Comparison of ENCODE assay signal across 19 cellular contexts in the genomic region with DNA sequence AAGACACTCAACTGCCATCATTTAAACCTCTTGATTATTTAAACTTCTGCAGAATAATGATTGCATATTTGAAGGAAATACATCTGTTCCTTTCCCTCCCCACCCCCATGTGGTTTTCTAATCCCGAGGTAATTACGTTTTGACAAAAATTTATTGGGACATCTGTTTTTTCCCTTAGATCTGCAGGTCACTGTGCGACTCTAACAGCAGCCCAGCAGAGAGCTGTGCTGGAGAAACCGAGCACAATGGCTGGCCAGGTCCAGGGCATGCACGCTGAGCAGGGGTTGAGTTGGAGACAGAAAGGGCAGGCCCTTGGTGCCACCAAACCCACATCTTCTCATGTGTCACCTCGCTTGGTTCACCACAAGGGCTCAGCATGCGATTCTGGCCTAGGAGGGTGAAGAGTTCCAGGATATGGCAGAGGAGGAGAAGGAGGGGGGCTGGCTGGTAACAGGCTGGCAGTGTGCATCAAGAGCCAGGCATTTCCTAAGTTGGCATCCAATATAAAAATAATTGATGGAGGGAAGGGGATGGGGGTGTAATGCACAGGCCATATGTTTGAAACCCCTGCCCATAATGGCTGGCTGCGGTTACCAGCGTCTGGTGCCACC.
DNase-seq lines count a peak whose midpoint lies in the region; ATAC-seq and TF ChIP-seq lines count a peak whose summit lies in the region.
"Had no signal": no experiment of that assay in that cellular context is flagged by ENCODE, and none has a peak within 500 bp of the region (broad histone marks: within the 10 kb centered on the region; RNA-seq: fewer than 3 reads in every experiment).

No MANE protein-coding gene starts in this region.

- 0 out of 2 replicates have a peak, but pooled peaks have one; percentile 7 for TF ChIP-seq RAD21 in SK-N-SH (IDR thresholded peaks at IDR 0.05; ENCODE audit: low read length)

- no peak overlapping the region for H3K4me3 Mint-ChIP-seq in nephron progenitor cell
- H3K4me3 Mint-ChIP-seq: CD8-positive, alpha-beta memory T cell; HFFc6 had no signal

- H3K27ac Mint-ChIP-seq in nephron progenitor cell: peak overlapping the region; percentile 76
- H3K27ac Mint-ChIP-seq: CD8-positive, alpha-beta memory T cell; HFFc6 had no signal

- no peaks in the 10 kb centered on the region for H3K27me3 Mint-ChIP-seq in nephron progenitor cell (ENCODE audit: low read depth, poor library complexity)
- H3K27me3 Mint-ChIP-seq: CD8-positive, alpha-beta memory T cell had no signal

- peaks cover 31% of the 10 kb centered on the region for H3F3A ChIP-seq in SK-N-SH (replicated peaks; ENCODE audit: insufficient read depth)

- no peaks in the 10 kb centered on the region for H3K36me3 ChIP-seq in SK-N-SH (replicated peaks in 1 of 2; ENCODE audit: control insufficient read depth in 1 of 2, insufficient read depth in 2 of 2, low read length in 1 of 2)
- H3K36me3 ChIP-seq in upper lobe of right lung: no peaks in the 10 kb centered on the region
- H3K36me3 ChIP-seq: Peyer's patch had no signal

- no peaks in the 10 kb centered on the region for H3K9me2 ChIP-seq in SK-N-SH

- WGBS in SK-N-SH (ENCODE audit: low lambda C conversion rate): 37% methylated on average over 8 of the region's 9 CpGs

- no peak; a peak in 1 of 4 replicates for TF ChIP-seq EP300 in SK-N-SH (IDR thresholded peaks at IDR 0.05; ENCODE audit: borderline replicate concordance in 1 of 2, low read depth in 1 of 2, low read length in 1 of 2)

- no peaks in the 10 kb centered on the region for H3K79me2 ChIP-seq in SK-N-SH (ENCODE audit: insufficient read depth)

- no peak overlapping the region for H3K9ac ChIP-seq in SK-N-SH

- intact Hi-C loops in upper lobe of right lung (cut with DNase I): no loop called here

- peaks cover 40 to 48% of the 10 kb centered on the region in 2 experiments for H3K4me1 ChIP-seq in SK-N-SH (ENCODE audit: control insufficient read depth in 1 of 2, insufficient read depth in 2 of 2, low read depth in 1 of 2, low read length in 1 of 2)
- no peaks in the 10 kb centered on the region for H3K4me1 ChIP-seq in upper lobe of right lung
- H3K4me1 ChIP-seq: Peyer's patch had no signal

- peak overlapping the region; percentile 87 to 98; a peak in 3 of 4 replicates for H3K27ac ChIP-seq in SK-N-SH (ENCODE audit: low read depth in 2 of 2, low read length in 1 of 2)
- H3K27ac ChIP-seq in upper lobe of right lung: no peak overlapping the region
- H3K27ac ChIP-seq: Peyer's patch, SK-N-MC had no signal

- ATAC-seq in upper lobe of right lung: no peak

- peak overlapping the region; percentile 75; the same call in 1 of the 2 replicates for H2AFZ ChIP-seq in SK-N-SH (ENCODE audit: low read depth)

- no peaks in the 10 kb centered on the region for H4K20me1 ChIP-seq in SK-N-SH (ENCODE audit: insufficient read depth)

- no peaks in the 10 kb centered on the region for H3K36me3 Mint-ChIP-seq in nephron progenitor cell (ENCODE audit: low read depth)
- H3K36me3 Mint-ChIP-seq: CD8-positive, alpha-beta memory T cell had no signal

- peak overlapping the region; percentile 81 for H3K4me2 ChIP-seq in SK-N-SH

- peaks cover 51% of the 10 kb centered on the region for H3K4me1 Mint-ChIP-seq in nephron progenitor cell
- H3K4me1 Mint-ChIP-seq: CD8-positive, alpha-beta memory T cell had no signal

- no peaks in the 10 kb centered on the region for H3K27me3 ChIP-seq in SK-N-SH (ENCODE audit: insufficient read depth)
- no peaks in the 10 kb centered on the region for H3K27me3 ChIP-seq in upper lobe of right lung
- H3K27me3 ChIP-seq: Peyer's patch had no signal

- CTCF ChIA-PET in SK-N-SH (lab: Yijun Ruan, JAX): interaction anchor here (1.0 to 2.1 kb wide), 2 partner anchors 141 to 630 kb away, joined by 3 to 9 read pairs; no protein-coding TSS in a partner anchor

- H3K9me3 Mint-ChIP-seq in nephron progenitor cell: no peaks in the 10 kb centered on the region
- H3K9me3 Mint-ChIP-seq: HFFc6 had no signal

- POLR2A ChIA-PET in SK-N-SH (lab: Yijun Ruan, JAX): no interaction called here

- TF ChIP-seq CTCF in SK-N-SH (IDR thresholded peaks at IDR 0.05) (no peak), nephron progenitor cell (IDR thresholded peaks at IDR 0.05) (no peak), upper lobe of right lung (IDR thresholded peaks at IDR 0.05) (no peak)

- peak; percentile 1 for DNase-seq in Jurkat, Clone E6-1 (ENCODE audit: low read depth, low spot score)
- DNase-seq in NCI-H1694 (lab: John Stamatoyannopoulos, UW) (peak; percentile 49), SK-N-SH (peak; percentile 47), nephron progenitor cell (no peak), HuH-7.5 (ENCODE audit: low spot score) (no peak), upper lobe of right lung (no peak)
- no peak for DNase-seq in activated naive CD4-positive, alpha-beta T cell (lab: John Stamatoyannopoulos, UW)
- DNase-seq: C1 segment of cervical spinal cord; CD8-positive, alpha-beta memory T cell; DMS79 treated with DMSO at 0.1 percent for 48 hours; H7; HFFc6; KG1; NCI-H1930; NCI-H345; NCI-H748 treated with DMSO at 0.1 percent for 48 hours; NK-92 treated with Interleukin-12 subunit alpha and Interleukin-12 subunit beta, amount 100 ng/mL, for 24 hours; Peyer's patch had no signal

- H3K4me3 ChIP-seq in Jurkat, Clone E6-1 (ENCODE audit: low read length): no peak overlapping the region
- no peak overlapping the region for H3K4me3 ChIP-seq in SK-N-SH (ENCODE audit: low read depth in 2 of 2, low read length in 1 of 2)
- no peak overlapping the region for H3K4me3 ChIP-seq in upper lobe of right lung
- H3K4me3 ChIP-seq: Peyer's patch, SK-N-MC had no signal

- H3K9me3 ChIP-seq in SK-N-SH (no peaks in the 10 kb centered on the region), upper lobe of right lung (no peaks in the 10 kb centered on the region)
- H3K9me3 ChIP-seq: Peyer's patch had no signal

TF ChIP-seq in SK-N-SH, 30 proteins besides CTCF, POLR2A, EP300 and RAD21 (continues in another document):
- TF ChIP-seq RFX5 (IDR thresholded peaks at IDR 0.05; ENCODE audit: low read length): no peak
- no peak for TF ChIP-seq FOSL2 (IDR thresholded peaks at IDR 0.05; ENCODE audit: borderline replicate concordance, low read depth)
- no peak for TF ChIP-seq POLR2AphosphoS5 (IDR thresholded peaks at IDR 0.05; ENCODE audit: low read depth, low read length)
- TF ChIP-seq TCF12 (IDR thresholded peaks at IDR 0.05): peak; percentile 50
- TF ChIP-seq, protein P1, sequence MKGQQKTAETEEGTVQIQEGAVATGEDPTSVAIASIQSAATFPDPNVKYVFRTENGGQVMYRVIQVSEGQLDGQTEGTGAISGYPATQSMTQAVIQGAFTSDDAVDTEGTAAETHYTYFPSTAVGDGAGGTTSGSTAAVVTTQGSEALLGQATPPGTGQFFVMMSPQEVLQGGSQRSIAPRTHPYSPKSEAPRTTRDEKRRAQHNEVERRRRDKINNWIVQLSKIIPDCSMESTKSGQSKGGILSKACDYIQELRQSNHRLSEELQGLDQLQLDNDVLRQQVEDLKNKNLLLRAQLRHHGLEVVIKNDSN (IDR thresholded peaks at IDR 0.05; ENCODE audit: borderline replicate concordance, low read depth): no peak
- no peak; the same call in 1 of the 2 replicates for TF ChIP-seq GATA2 (CRISPR knock-in tag; IDR thresholded peaks at IDR 0.05)
- no peak for TF ChIP-seq TEAD4 (IDR thresholded peaks at IDR 0.05; ENCODE audit: borderline replicate concordance, insufficient read depth)
- no peak for TF ChIP-seq SMC3 (IDR thresholded peaks at IDR 0.05; ENCODE audit: low read depth, low read length)
- TF ChIP-seq JUND (IDR thresholded peaks at IDR 0.05): no peak
- TF ChIP-seq ELF1 (IDR thresholded peaks at IDR 0.05): no peak
- no peak for TF ChIP-seq RXRA (IDR thresholded peaks at IDR 0.05; ENCODE audit: borderline replicate concordance, low read depth)
- no peak for TF ChIP-seq NRF1 (IDR thresholded peaks at IDR 0.05; ENCODE audit: low read depth, low read length)
- TF ChIP-seq, protein P2, sequence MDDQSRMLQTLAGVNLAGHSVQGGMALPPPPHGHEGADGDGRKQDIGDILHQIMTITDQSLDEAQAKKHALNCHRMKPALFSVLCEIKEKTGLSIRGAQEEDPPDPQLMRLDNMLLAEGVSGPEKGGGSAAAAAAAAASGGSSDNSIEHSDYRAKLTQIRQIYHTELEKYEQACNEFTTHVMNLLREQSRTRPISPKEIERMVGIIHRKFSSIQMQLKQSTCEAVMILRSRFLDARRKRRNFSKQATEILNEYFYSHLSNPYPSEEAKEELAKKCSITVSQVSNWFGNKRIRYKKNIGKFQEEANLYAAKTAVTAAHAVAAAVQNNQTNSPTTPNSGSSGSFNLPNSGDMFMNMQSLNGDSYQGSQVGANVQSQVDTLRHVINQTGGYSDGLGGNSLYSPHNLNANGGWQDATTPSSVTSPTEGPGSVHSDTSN (IDR thresholded peaks at IDR 0.05): peak; percentile 7; the same call in 1 of the 2 replicates
- TF ChIP-seq MEF2A (IDR thresholded peaks at IDR 0.05; ENCODE audit: borderline replicate concordance, low read depth): no peak
- TF ChIP-seq RCOR1 (IDR thresholded peaks at IDR 0.05; ENCODE audit: low read length): peak; percentile 4
- TF ChIP-seq, protein P3, sequence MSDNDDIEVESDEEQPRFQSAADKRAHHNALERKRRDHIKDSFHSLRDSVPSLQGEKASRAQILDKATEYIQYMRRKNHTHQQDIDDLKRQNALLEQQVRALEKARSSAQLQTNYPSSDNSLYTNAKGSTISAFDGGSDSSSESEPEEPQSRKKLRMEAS (IDR thresholded peaks at IDR 0.05; ENCODE audit: low read depth): no peak
- no peak for TF ChIP-seq SIN3A (IDR thresholded peaks at IDR 0.05; ENCODE audit: borderline replicate concordance, low read depth, low read length)

Comparison
In these comparisons a context has a peak if more than half of its experiments do, and no peak if none do; other contexts are left out.
1. DNase-seq: peak in Jurkat, Clone E6-1 (single experiment), NCI-H1694 (single experiment) and SK-N-SH (single experiment); none in nephron progenitor cell (single experiment), HuH-7.5 (single experiment), upper lobe of right lung (single experiment) and activated naive CD4-positive, alpha-beta T cell (0 of 4).